ENCODE assay signal across 23 cellular contexts in the genomic region with DNA sequence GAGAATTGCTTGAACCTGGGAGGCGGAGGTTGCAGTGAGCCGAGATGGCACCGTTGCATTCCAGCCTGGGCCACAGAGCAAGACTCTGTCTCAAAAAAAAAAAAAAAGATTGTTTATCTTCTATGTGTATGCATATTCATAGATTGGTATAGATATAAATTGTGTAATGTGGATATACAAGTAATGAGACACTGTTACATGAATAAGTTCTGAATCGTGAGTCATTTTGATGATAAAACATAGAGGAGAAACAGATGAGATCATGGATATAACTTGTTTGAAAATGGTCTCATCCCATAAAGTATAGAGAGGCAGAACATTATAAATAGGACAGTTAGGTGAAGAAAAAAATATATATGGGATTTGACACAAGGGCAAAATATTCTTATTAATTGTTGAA.
DNase-seq lines count a peak whose midpoint lies in the region; ATAC-seq and TF ChIP-seq lines count a peak whose summit lies in the region.
"Had no signal": no experiment of that assay in that cellular context is flagged by ENCODE, and none has a peak within 500 bp of the region (broad histone marks: within the 10 kb centered on the region; RNA-seq: fewer than 3 reads in every experiment).

No MANE protein-coding gene starts in this region.

- DNase-seq in mammary epithelial cell (peak; percentile 27), breast epithelium (ENCODE audit: low spot score in 2 of 2) (no peak), cardiac fibroblast (ENCODE audit: low read depth in 2 of 2) (peak; percentile 3 to 41), fibroblast of pulmonary artery (ENCODE audit: low read depth) (peak; percentile 19), chondrocyte (ENCODE audit: low spot score) (no peak), PC-9 (no peak)
- no peak for DNase-seq in central memory CD4-positive, alpha-beta T cell
- DNase-seq: ACHN; CD4-positive, alpha-beta T cell; COR-L47; DMS79; KG1; NCI-H1105; NCI-H146; NCI-H2029; NCI-H2227 treated with DMSO at 0.1 percent for 48 hours; NCI-H524; NCI-H774; Right ventricle myocardium superior had no signal

- H3K27ac Mint-ChIP-seq in chondrocyte (ENCODE audit: unreplicated experiment) = no peak overlapping the region
- H3K27ac Mint-ChIP-seq: CD4-positive, alpha-beta T cell had no signal

- 66% methylated on average over 4 of the region's 4 CpGs for WGBS in mammary epithelial cell (ENCODE audit: low coverage, missing lambda C conversion rate)

- H3K79me2 ChIP-seq in mammary epithelial cell (ENCODE audit: insufficient read depth, low read length) (no peaks in the 10 kb centered on the region), PC-9 (ENCODE audit: low read depth) (no peaks in the 10 kb centered on the region)

- POLR2A ChIA-PET in PC-9 (lab: Charles Lee; ENCODE audit: unreplicated experiment) = no interaction called here

- no peak overlapping the region for H3K9ac ChIP-seq in mammary epithelial cell (ENCODE audit: insufficient read depth, low read length)
- H3K9ac ChIP-seq: BLaER1 had no signal

- H3K36me3 ChIP-seq in mammary epithelial cell (ENCODE audit: insufficient read depth, low read length) (no peaks in the 10 kb centered on the region), breast epithelium (no peaks in the 10 kb centered on the region), PC-9 (ENCODE audit: low read depth) (no peaks in the 10 kb centered on the region)
- H3K36me3 ChIP-seq: BLaER1 had no signal

- no peaks in the 10 kb centered on the region for H3K27me3 ChIP-seq in mammary epithelial cell (ENCODE audit: insufficient read depth, low read length)
- peaks cover 0 to 6% of the 10 kb centered on the region in 2 donors for H3K27me3 ChIP-seq in breast epithelium
- H3K27me3 ChIP-seq in PC-9 (ENCODE audit: insufficient read depth, low read depth) = no peaks in the 10 kb centered on the region
- H3K27me3 ChIP-seq: BLaER1 had no signal

- no peak overlapping the region for H3K4me3 Mint-ChIP-seq in chondrocyte (ENCODE audit: unreplicated experiment)
- H3K4me3 Mint-ChIP-seq: CD4-positive, alpha-beta T cell had no signal

- no peak for TF ChIP-seq POLR2A in breast epithelium (IDR thresholded peaks at IDR 0.05)

- peaks cover 5% of the 10 kb centered on the region for H3K4me1 ChIP-seq in mammary epithelial cell (ENCODE audit: insufficient read depth, low read length)
- no peaks in the 10 kb centered on the region for H3K4me1 ChIP-seq in breast epithelium
- no peaks in the 10 kb centered on the region for H3K4me1 ChIP-seq in PC-9 (replicated peaks; ENCODE audit: insufficient read depth)
- H3K4me1 ChIP-seq: BLaER1 had no signal

- H3K4me2 ChIP-seq in mammary epithelial cell (ENCODE audit: insufficient read depth, low read depth, low read length) (no peak overlapping the region), PC-9 (no peak overlapping the region)
- H3K4me2 ChIP-seq: BLaER1 had no signal

- BruUV-seq in mammary epithelial cell (replicated peaks; lab: Mats Ljungman, UMichigan) (no TSS peak), PC-9 (replicated peaks; lab: Mats Ljungman, UMichigan) (no TSS peak)

- intact Hi-C loops in mammary epithelial cell (cut with micrococcal nuclease) = no loop called here
- intact Hi-C loops in breast epithelium (cut with DNase I; ENCODE audit: low total_unique reads) = no loop called here
- intact Hi-C loops in PC-9 (cut with micrococcal nuclease; ENCODE audit: unreplicated experiment) = no loop called here

- in situ Hi-C loops in mammary epithelial cell (cut with MboI; ENCODE audit: low sequenced_read_pairs in 2 of 2) = no loop called here

- H3K4me3 ChIP-seq in mammary epithelial cell (replicated peaks in 1 of 3; ENCODE audit: insufficient read depth in 1 of 3, low read depth in 2 of 3, low read length in 3 of 3) (no peak overlapping the region), breast epithelium (no peak overlapping the region), cardiac fibroblast (replicated peaks in 1 of 2; ENCODE audit: low read depth in 2 of 2, low read length in 2 of 2) (no peak overlapping the region), fibroblast of pulmonary artery (replicated peaks; ENCODE audit: low read depth, low read length) (no peak overlapping the region), PC-9 (no peak overlapping the region)
- H3K4me3 ChIP-seq: BLaER1 had no signal

- H3K27me3 Mint-ChIP-seq in chondrocyte (ENCODE audit: low read depth) = no peaks in the 10 kb centered on the region
- H3K27me3 Mint-ChIP-seq: CD4-positive, alpha-beta T cell had no signal

- no peak overlapping the region for H2AFZ ChIP-seq in mammary epithelial cell (ENCODE audit: low read depth, low read length)
- H2AFZ ChIP-seq in PC-9 = no peak overlapping the region

- H3K9me3 ChIP-seq in mammary epithelial cell (replicated peaks; ENCODE audit: insufficient read depth, low read length) (no peaks in the 10 kb centered on the region), breast epithelium (no peaks in the 10 kb centered on the region), PC-9 (ENCODE audit: insufficient read depth, low read depth) (no peaks in the 10 kb centered on the region)
- H3K9me3 ChIP-seq: BLaER1 had no signal

- dilution Hi-C loops in mammary epithelial cell (cut with HindIII; ENCODE audit: low sequenced_read_pairs) = no loop called here

- no peaks in the 10 kb centered on the region for H3K4me1 Mint-ChIP-seq in chondrocyte (ENCODE audit: low read depth)

- H4K20me1 ChIP-seq in mammary epithelial cell (ENCODE audit: insufficient read depth, low read length) = no peaks in the 10 kb centered on the region
- no peaks in the 10 kb centered on the region for H4K20me1 ChIP-seq in PC-9 (ENCODE audit: insufficient read depth)
- H4K20me1 ChIP-seq: BLaER1 had no signal

- H3K27ac ChIP-seq in mammary epithelial cell (ENCODE audit: insufficient read depth, low read depth, low read length) (no peak overlapping the region), breast epithelium (no peak overlapping the region), PC-9 (no peak overlapping the region)
- H3K27ac ChIP-seq: 22Rv1, BLaER1, HL-60 had no signal

- no peaks in the 10 kb centered on the region for H3K36me3 Mint-ChIP-seq in chondrocyte (ENCODE audit: low read depth)

- H3K9me2 ChIP-seq in PC-9 (ENCODE audit: insufficient read depth) = no peaks in the 10 kb centered on the region

- no peaks in the 10 kb centered on the region for H3F3A ChIP-seq in PC-9 (ENCODE audit: insufficient read depth, low read depth)

- no peak for ATAC-seq in HG03280 (IDR thresholded peaks at IDR 0.05; ENCODE audit: unreplicated experiment)

- peaks cover 5% of the 10 kb centered on the region for H3K9me3 Mint-ChIP-seq in chondrocyte (ENCODE audit: low read depth)

- CTCF ChIA-PET in mammary epithelial cell (lab: Charles Lee; ENCODE audit: low non-redundant PET) (no interaction called here), PC-9 (lab: Charles Lee) (no interaction called here)

- TF ChIP-seq CTCF in mammary epithelial cell (conservative IDR thresholded peaks at IDR 0.05 in 1 of 2, IDR thresholded peaks at IDR 0.05 in 1 of 2; ENCODE audit: extremely low read depth in 1 of 2, insufficient read depth in 1 of 2, low read depth in 1 of 2, low read length in 2 of 2) (no peak), breast epithelium (IDR thresholded peaks at IDR 0.05) (no peak), cardiac fibroblast (IDR thresholded peaks at IDR 0.05; ENCODE audit: low read depth, low read length) (no peak), fibroblast of pulmonary artery (IDR thresholded peaks at IDR 0.05; ENCODE audit: low read length, missing control alignments) (no peak), chondrocyte (IDR thresholded peaks at IDR 0.05) (no peak), PC-9 (conservative IDR thresholded peaks at IDR 0.05) (no peak)

Comparison
In these comparisons a context has a peak if more than half of its experiments do, and no peak if none do; other contexts are left out.
1. DNase-seq: peak in mammary epithelial cell (single experiment), cardiac fibroblast (2 of 2) and fibroblast of pulmonary artery (single experiment); none in breast epithelium (0 of 2), central memory CD4-positive, alpha-beta T cell (single experiment), chondrocyte (single experiment) and PC-9 (0 of 2).